In the genomic region with DNA sequence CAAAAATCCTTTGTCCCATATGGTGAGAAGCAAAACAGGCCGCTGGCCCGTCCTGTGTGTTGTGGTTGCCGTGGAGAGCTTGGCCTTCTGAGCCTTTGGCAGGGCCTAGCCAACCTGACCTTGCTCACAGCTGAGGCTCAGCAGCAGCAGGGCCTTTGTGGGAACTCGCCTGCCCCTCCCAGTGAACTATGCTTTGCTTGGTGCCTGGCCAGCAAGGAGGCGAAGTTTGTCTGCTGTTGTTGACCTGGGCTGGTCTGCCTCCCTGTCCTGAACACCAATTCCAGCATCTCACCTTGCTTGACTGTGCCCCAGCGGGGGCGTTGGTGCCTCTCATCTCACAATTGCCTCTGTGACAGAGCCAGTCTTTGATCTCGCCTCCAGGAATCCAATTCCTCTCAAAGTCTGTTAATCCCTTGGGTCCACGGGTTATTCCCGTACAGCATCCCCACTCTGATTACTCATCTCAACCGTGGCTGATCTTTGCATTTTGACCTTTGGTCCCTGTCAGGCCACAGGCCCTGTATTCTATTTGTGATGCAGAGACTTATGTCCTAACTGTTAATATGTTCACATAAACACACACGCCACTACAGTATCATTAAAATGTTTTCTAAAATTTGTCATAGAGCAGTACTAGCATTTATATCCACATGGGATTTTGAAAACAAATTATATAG, we compare ENCODE assay signal across 1 cellular context.
TF ChIP-seq lines count a peak whose summit lies in the region.

No MANE protein-coding gene starts in this region.

TF ChIP-seq in GM12878, 131 proteins besides CTCF, POLR2A, EP300 and RAD21 (continued from another document):
- TF ChIP-seq TAF1 (IDR thresholded peaks at IDR 0.05; ENCODE audit: borderline replicate concordance, low read depth, low read length) = no peak
- TF ChIP-seq NR2F1 (conservative IDR thresholded peaks at IDR 0.05) = peak; percentile 96
- TF ChIP-seq, protein P1, sequence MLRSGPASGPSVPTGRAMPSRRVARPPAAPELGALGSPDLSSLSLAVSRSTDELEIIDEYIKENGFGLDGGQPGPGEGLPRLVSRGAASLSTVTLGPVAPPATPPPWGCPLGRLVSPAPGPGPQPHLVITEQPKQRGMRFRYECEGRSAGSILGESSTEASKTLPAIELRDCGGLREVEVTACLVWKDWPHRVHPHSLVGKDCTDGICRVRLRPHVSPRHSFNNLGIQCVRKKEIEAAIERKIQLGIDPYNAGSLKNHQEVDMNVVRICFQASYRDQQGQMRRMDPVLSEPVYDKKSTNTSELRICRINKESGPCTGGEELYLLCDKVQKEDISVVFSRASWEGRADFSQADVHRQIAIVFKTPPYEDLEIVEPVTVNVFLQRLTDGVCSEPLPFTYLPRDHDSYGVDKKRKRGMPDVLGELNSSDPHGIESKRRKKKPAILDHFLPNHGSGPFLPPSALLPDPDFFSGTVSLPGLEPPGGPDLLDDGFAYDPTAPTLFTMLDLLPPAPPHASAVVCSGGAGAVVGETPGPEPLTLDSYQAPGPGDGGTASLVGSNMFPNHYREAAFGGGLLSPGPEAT (IDR thresholded peaks at IDR 0.05; ENCODE audit: low read depth) = peak; percentile 73
- TF ChIP-seq NR2C1 (IDR thresholded peaks at IDR 0.05) = peak; percentile 83
TF ChIP-seq in GM12878: peak in this region for 21.
